ENCODE assay signal across 8 cellular contexts in the genomic region with DNA sequence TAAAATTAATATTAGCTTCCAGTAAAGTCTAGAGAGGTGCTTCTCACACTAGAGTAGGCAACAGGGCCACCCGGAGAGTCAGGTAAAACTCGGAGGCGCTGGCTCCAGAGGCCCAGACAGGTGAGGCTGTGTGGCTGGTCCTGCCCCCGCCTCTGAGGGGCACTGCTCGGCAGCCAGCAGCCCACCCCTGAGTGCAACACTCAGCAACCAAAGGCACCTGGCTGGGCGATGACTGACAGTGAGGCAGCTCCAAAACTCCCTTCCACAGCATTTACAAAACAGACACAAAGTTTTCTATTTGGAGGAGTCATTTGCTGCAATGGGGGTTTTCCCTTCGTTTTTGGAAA.
DNase-seq lines count a peak whose midpoint lies in the region; ATAC-seq, FAIRE-seq and TF ChIP-seq lines count a peak whose summit lies in the region.

No MANE protein-coding gene starts in this region.

- CTCF ChIA-PET in CD8-positive, alpha-beta T cell (lab: Charles Lee), result interaction anchor here (1.9 kb wide), 1 partner anchor 11 kb away, joined by 4 read pairs; no protein-coding TSS in a partner anchor
- CTCF ChIA-PET in WTC11 (lab: Charles Lee) (interaction anchor here (0.6 kb wide), 1 partner anchor 326 kb away, joined by 3 read pairs; no protein-coding TSS in a partner anchor), RWPE1 (lab: Yijun Ruan, JAX) (interaction anchor here (0.6 to 0.7 kb wide), 2 partner anchors 14 to 25 kb away, joined by 3 read pairs; no protein-coding TSS in a partner anchor)

- ATAC-seq in CD8-positive, alpha-beta T cell, result peak; percentile 4
- ATAC-seq in GM21737 (IDR thresholded peaks at IDR 0.05; ENCODE audit: unreplicated experiment) (peak; percentile 17), WTC11 (no peak)

- TF ChIP-seq RAD21 in liver (IDR thresholded peaks at IDR 0.05), result no peak

- H3K27ac ChIP-seq in CD8-positive, alpha-beta T cell (ENCODE audit: low read depth, low read length), result peak overlapping the region; percentile 18
- H3K27ac ChIP-seq in SJCRH30 (peak overlapping the region; percentile 89), liver (ENCODE audit: low read depth in 1 of 2, low read length in 2 of 2) (peak overlapping the region; percentile 61 to 73), RWPE1 (no peak overlapping the region)

- POLR2A ChIA-PET in CD8-positive, alpha-beta T cell (lab: Charles Lee), result interaction anchor here (0.9 to 1.1 kb wide), 2 partner anchors 11 to 139 kb away, joined by 3 to 4 read pairs; a partner anchor contains a TSS
- POLR2A ChIA-PET in WTC11 (lab: Charles Lee) (no interaction called here), RWPE1 (lab: Yijun Ruan, JAX; ENCODE audit: low non-redundant PET) (no interaction called here)

- peak overlapping the region; percentile 57 for H3K4me3 Mint-ChIP-seq in CD8-positive, alpha-beta T cell
- no peak overlapping the region for H3K4me3 Mint-ChIP-seq in WTC11

- TF ChIP-seq POLR2A in GM12891 (IDR thresholded peaks at IDR 0.05; ENCODE audit: low read depth, low read length), result no peak

- H3K27me3 Mint-ChIP-seq in CD8-positive, alpha-beta T cell (ENCODE audit: low read depth), result peaks cover 5% of the 10 kb centered on the region
- H3K27me3 Mint-ChIP-seq in WTC11 (ENCODE audit: low read depth), result no peaks in the 10 kb centered on the region

- no peak overlapping the region for H3K4me3 ChIP-seq in CD8-positive, alpha-beta T cell (ENCODE audit: low read depth, low read length)
- H3K4me3 ChIP-seq in SJCRH30 (peak overlapping the region; percentile 13; the same call in 1 of the 2 replicates), liver (ENCODE audit: low read depth in 1 of 3, low read length in 3 of 3) (no peak overlapping the region)

- no peaks in the 10 kb centered on the region for H3K9me3 ChIP-seq in CD8-positive, alpha-beta T cell (ENCODE audit: low read length)
- no peaks in the 10 kb centered on the region for H3K9me3 ChIP-seq in SJCRH30 (replicated peaks)
- H3K9me3 ChIP-seq in liver (ENCODE audit: control insufficient read depth in 4 of 4, low read length in 3 of 4), result no peaks in the 10 kb centered on the region

- H3K27ac Mint-ChIP-seq in CD8-positive, alpha-beta T cell, result no peak overlapping the region
- H3K27ac Mint-ChIP-seq in WTC11, result no peak overlapping the region

- no peaks in the 10 kb centered on the region for H3K36me3 Mint-ChIP-seq in CD8-positive, alpha-beta T cell
- H3K36me3 Mint-ChIP-seq in WTC11, result no peaks in the 10 kb centered on the region

- no peak for TF ChIP-seq CTCF in CD8-positive, alpha-beta T cell (IDR thresholded peaks at IDR 0.05)
- no peak for TF ChIP-seq CTCF in liver (IDR thresholded peaks at IDR 0.05; ENCODE audit: low read depth, low read length, missing input control)
- TF ChIP-seq CTCF in WTC11 (IDR thresholded peaks at IDR 0.05), result no peak
- no peak for TF ChIP-seq CTCF in RWPE1 (conservative IDR thresholded peaks at IDR 0.05; ENCODE audit: low read depth)

- DNase-seq in CD8-positive, alpha-beta T cell, result no peak
- DNase-seq in SJCRH30 (no peak), GM12891 (ENCODE audit: insufficient read length, low spot score) (no peak), WTC11 (ENCODE audit: low spot score) (no peak), NCI-H2171 (lab: John Stamatoyannopoulos, UW) (no peak), RWPE1 (ENCODE audit: low spot score) (no peak)

- no peaks in the 10 kb centered on the region for H3K9me3 Mint-ChIP-seq in CD8-positive, alpha-beta T cell
- H3K9me3 Mint-ChIP-seq in WTC11, result no peaks in the 10 kb centered on the region

- intact Hi-C loops in CD8-positive, alpha-beta T cell (cut with DNase I, micrococcal nuclease), result loop anchor here (5.0 to 10.0 kb wide), 3 partner anchors 142 to 1116 kb away; a partner anchor contains a TSS

- no peak for FAIRE-seq in GM12891 (lab: Jason Lieb, UNC)

- peaks cover 32% of the 10 kb centered on the region for H3K4me1 ChIP-seq in CD8-positive, alpha-beta T cell (ENCODE audit: insufficient read depth, low read length)
- H3K4me1 ChIP-seq in SJCRH30 (peaks cover 43% of the 10 kb centered on the region), liver (ENCODE audit: control insufficient read depth in 4 of 4, insufficient read depth in 4 of 4, low read length in 3 of 4) (peaks cover 0 to 9% (median 2%) of the 10 kb centered on the region in 4 donors)

- H3K4me1 Mint-ChIP-seq in CD8-positive, alpha-beta T cell (ENCODE audit: low read depth), result peaks cover 42% of the 10 kb centered on the region
- H3K4me1 Mint-ChIP-seq in WTC11, result 0 out of 2 replicates have a peak, but pooled peaks cover 3% of the 10 kb centered on the region

- H3K27me3 ChIP-seq in CD8-positive, alpha-beta T cell (ENCODE audit: insufficient read depth, low read length), result no peaks in the 10 kb centered on the region
- H3K27me3 ChIP-seq in SJCRH30, result no peaks in the 10 kb centered on the region
- H3K27me3 ChIP-seq in liver (ENCODE audit: control insufficient read depth in 4 of 4, insufficient read depth in 4 of 4, low read length in 3 of 4), result no peaks in the 10 kb centered on the region

- H3K36me3 ChIP-seq in CD8-positive, alpha-beta T cell (ENCODE audit: insufficient read depth, low read length), result no peaks in the 10 kb centered on the region
- no peaks in the 10 kb centered on the region for H3K36me3 ChIP-seq in SJCRH30
- no peaks in the 10 kb centered on the region for H3K36me3 ChIP-seq in liver (ENCODE audit: control insufficient read depth in 4 of 4, insufficient read depth in 3 of 4, low read depth in 1 of 4, low read length in 3 of 4)

- 85% methylated on average over 7 of the region's 7 CpGs for WGBS in liver

- H3K9ac ChIP-seq in liver (ENCODE audit: low read depth in 1 of 2, low read length in 2 of 2), result no peak overlapping the region

TF ChIP-seq in liver, 16 proteins besides CTCF, POLR2A, EP300 and RAD21 (continues in another document):
- TF ChIP-seq, protein P1, sequence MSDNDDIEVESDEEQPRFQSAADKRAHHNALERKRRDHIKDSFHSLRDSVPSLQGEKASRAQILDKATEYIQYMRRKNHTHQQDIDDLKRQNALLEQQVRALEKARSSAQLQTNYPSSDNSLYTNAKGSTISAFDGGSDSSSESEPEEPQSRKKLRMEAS (IDR thresholded peaks at IDR 0.05), result no peak
- TF ChIP-seq TAF1 (conservative IDR thresholded peaks at IDR 0.05), result no peak
- TF ChIP-seq JUND (IDR thresholded peaks at IDR 0.05), result no peak
- no peak for TF ChIP-seq RXRA (IDR thresholded peaks at IDR 0.05)
- no peak for TF ChIP-seq EGR1 (IDR thresholded peaks at IDR 0.05; ENCODE audit: low read depth in 2 of 2)
- TF ChIP-seq, protein P2, sequence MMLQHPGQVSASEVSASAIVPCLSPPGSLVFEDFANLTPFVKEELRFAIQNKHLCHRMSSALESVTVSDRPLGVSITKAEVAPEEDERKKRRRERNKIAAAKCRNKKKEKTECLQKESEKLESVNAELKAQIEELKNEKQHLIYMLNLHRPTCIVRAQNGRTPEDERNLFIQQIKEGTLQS (IDR thresholded peaks at IDR 0.05), result no peak

TF ChIP-seq in GM12891, 5 proteins besides CTCF, POLR2A, EP300 and RAD21:
- TF ChIP-seq POU2F2 (IDR thresholded peaks at IDR 0.05; ENCODE audit: low read depth, low read length), result no peak
- TF ChIP-seq SPI1 (IDR thresholded peaks at IDR 0.05; ENCODE audit: low read depth, low read length), result no peak
- no peak for TF ChIP-seq POLR2AphosphoS5 (IDR thresholded peaks at IDR 0.05; ENCODE audit: low read depth, low read length)
- no peak for TF ChIP-seq TAF1 (IDR thresholded peaks at IDR 0.05; ENCODE audit: low read depth, low read length)
- no peak for TF ChIP-seq PAX5 (IDR thresholded peaks at IDR 0.05; ENCODE audit: insufficient read depth, low read length, severe bottlenecking)

TF ChIP-seq in WTC11, 78 proteins besides CTCF, POLR2A, EP300 and RAD21:
- TF ChIP-seq MXD4 (CRISPR knock-in tag; IDR thresholded peaks at IDR 0.05; ENCODE audit: borderline replicate concordance), result no peak
